22 cellular contexts compared by ENCODE assay signal in genomic region chr1:154990276-154990675, GRCh38. TPM values are rescaled to one million over a fixed set of nuclear protein-coding genes. Genes with fewer than 3 reads are reported as not detected.
"Had no signal": no experiment of that assay in that cellular context is flagged by ENCODE, and none has a peak within 500 bp of the region (broad histone marks: within the 10 kb centered on the region; RNA-seq: fewer than 3 reads in every experiment).

No MANE protein-coding gene starts in this region.

- H3K4me3 ChIP-seq: gastrocnemius medialis, pancreas, sigmoid colon had no signal

- H3K4me1 ChIP-seq: sigmoid colon had no signal

- H3K4me3 Mint-ChIP-seq: activated CD4-positive, alpha-beta T cell treated with anti-CD3 and anti-CD28 coated beads for 36 hours; activated T-helper 1 cell treated with anti-CD3 and anti-CD28 coated beads, Interleukin-12 subunit alpha, Interleukin-12 subunit beta, Interleukin-2, Interleukin-4 antibody, amounts not matched to agents 30 ng/mL and 10 ng/mL and 1 ng/mL, durations not matched to agents 14 hours and 24 hours and 36 hours; naive thymus-derived CD8-positive, alpha-beta T cell; stimulated activated naive B cell treated with anti-CD40 and anti-IgM and Interleukin-4, amounts not matched to agents 10 μg/mL and 1 μg/mL and 100 μg/mL, for 72 hours; T-helper 2 cell treated with Interferon-gamma antibody and Interleukin-4, amounts not matched to agents 5 μg/mL and 100 μg/mL, for 36 hours; WTC11 had no signal

- H3K27me3 ChIP-seq: gastrocnemius medialis, neutrophil, pancreas, sigmoid colon had no signal

- DNase-seq: activated CD4-positive, alpha-beta T cell treated with anti-CD3 and anti-CD28 coated beads for 36 hours; activated CD4-positive, alpha-beta T cell treated with anti-CD3 and anti-CD28 coated beads, Interleukin-2, amount 50 U/mL, for 48 hours; activated gamma-delta T cell treated with Interleukin-2 at 50 U/mL for 16 hours; activated T-cell treated with anti-CD3 and anti-CD28 coated beads for 4 hours; cerebellar nuclear complex; effector CD4-positive, alpha-beta T cell; gastrocnemius medialis; head of caudate nucleus; kidney glomerular epithelial cell; left ventricle myocardium superior; mesendoderm; naive thymus-derived CD8-positive, alpha-beta T cell; sigmoid colon; stimulated activated CD4-positive, alpha-beta T cell treated with anti-CD3 and anti-CD28 coated beads, Interleukin-4, amount 100 ng/mL, for 4 hours; stimulated activated naive B cell treated with anti-CD40 and anti-IgM and Interleukin-4, amounts not matched to agents 10 μg/mL and 1 μg/mL and 100 μg/mL, for 72 hours had no signal

- H3K9me3 ChIP-seq: gastrocnemius medialis, neutrophil, pancreas, sigmoid colon had no signal

- H3K27ac Mint-ChIP-seq: activated CD4-positive, alpha-beta T cell treated with anti-CD3 and anti-CD28 coated beads for 36 hours; activated naive CD4-positive, alpha-beta T cell treated with anti-CD3 and anti-CD28 coated beads, Interleukin-2, amount 50 U/mL, for 72 hours; activated T-helper 1 cell treated with anti-CD3 and anti-CD28 coated beads, Interleukin-12 subunit alpha, Interleukin-12 subunit beta, Interleukin-2, Interleukin-4 antibody, amounts not matched to agents 30 ng/mL and 10 ng/mL and 1 ng/mL, durations not matched to agents 14 hours and 24 hours and 36 hours; stimulated activated naive B cell treated with anti-CD40 and anti-IgM and Interleukin-4, amounts not matched to agents 10 μg/mL and 1 μg/mL and 100 μg/mL, for 72 hours; T-helper 2 cell treated with Interferon-gamma antibody and Interleukin-4, amounts not matched to agents 5 μg/mL and 100 μg/mL, for 36 hours had no signal

- H3K27ac ChIP-seq: gastrocnemius medialis, neutrophil, pancreas, sigmoid colon had no signal

- ATAC-seq: activated CD4-positive, alpha-beta T cell treated with anti-CD3 and anti-CD28 coated beads for 36 hours; activated naive CD4-positive, alpha-beta T cell treated with anti-CD3 and anti-CD28 coated beads, Interleukin-2, amount 50 U/mL, for 72 hours; gastrocnemius medialis; left ventricle myocardium superior; naive thymus-derived CD8-positive, alpha-beta T cell; pancreas; stimulated activated naive B cell treated with anti-CD40 and anti-IgM and Interleukin-4, amounts not matched to agents 10 μg/mL and 1 μg/mL and 100 μg/mL, for 72 hours; WTC11 had no signal

- H3K9me3 Mint-ChIP-seq: activated naive CD4-positive, alpha-beta T cell treated with anti-CD3 and anti-CD28 coated beads, Interleukin-2, amount 50 U/mL, for 72 hours; activated T-helper 1 cell treated with anti-CD3 and anti-CD28 coated beads, Interleukin-12 subunit alpha, Interleukin-12 subunit beta, Interleukin-2, Interleukin-4 antibody, amounts not matched to agents 30 ng/mL and 10 ng/mL and 1 ng/mL, durations not matched to agents 14 hours and 24 hours and 36 hours; naive thymus-derived CD8-positive, alpha-beta T cell; stimulated activated naive B cell treated with anti-CD40 and anti-IgM and Interleukin-4, amounts not matched to agents 10 μg/mL and 1 μg/mL and 100 μg/mL, for 72 hours; T-helper 2 cell treated with Interferon-gamma antibody and Interleukin-4, amounts not matched to agents 5 μg/mL and 100 μg/mL, for 36 hours; WTC11 had no signal

- H3K36me3 ChIP-seq: pancreas had no signal

RNA-seq across cellular contexts. Expression of gene LENEP, which starts 3.1 kb away (rescaled TPM):
- total RNA-seq: bronchial epithelial cell, gastrocnemius medialis, left ventricle myocardium superior, sigmoid colon had no signal
- polyA plus RNA-seq: naive thymus-derived CD8-positive, alpha-beta T cell; pancreas had no signal
